Comparison of ENCODE assay signal across 17 cellular contexts in genomic region chrX:53621418-53621986, GRCh38.
"Had no signal": no experiment of that assay in that cellular context is flagged by ENCODE, and none has a peak within 500 bp of the region (broad histone marks: within the 10 kb centered on the region; RNA-seq: fewer than 3 reads in every experiment).

No MANE protein-coding gene starts in this region.

- FAIRE-seq: keratinocyte, urothelium cell line had no signal

- H3K27me3 ChIP-seq: adrenal gland, gastroesophageal sphincter, left lung, ovary, SJCRH30, thyroid gland had no signal

- H3K4me1 ChIP-seq: adrenal gland, gastroesophageal sphincter, left lung, SJCRH30, thyroid gland had no signal

- ATAC-seq: gastroesophageal sphincter, left lung had no signal

- DNase-seq: activated CD4-positive, alpha-beta T cell treated with anti-CD3 and anti-CD28 coated beads for 1 hour; adrenal gland; caudate nucleus; cortex of kidney; effector memory CD4-positive, alpha-beta T cell; left lung; ovary; SJCRH30; stimulated activated CD4-positive, alpha-beta T cell treated with anti-CD3 and anti-CD28 coated beads, Interleukin-2, amount 100 ng/mL, for 48 hours; SW 1271; T-helper 9 cell; thyroid gland had no signal

- H3K36me3 ChIP-seq: ovary had no signal

- H3K9me3 ChIP-seq: adrenal gland, gastroesophageal sphincter, left lung, ovary, SJCRH30, thyroid gland had no signal

- H3K4me3 Mint-ChIP-seq: neural crest cell had no signal

- H3K27ac ChIP-seq: adrenal gland, epithelial cell of prostate, gastroesophageal sphincter, left lung, ovary, SJCRH30, thyroid gland had no signal

- H3K4me3 ChIP-seq: adrenal gland, gastroesophageal sphincter, left lung, ovary, SJCRH30, thyroid gland had no signal
